In the genomic region with DNA sequence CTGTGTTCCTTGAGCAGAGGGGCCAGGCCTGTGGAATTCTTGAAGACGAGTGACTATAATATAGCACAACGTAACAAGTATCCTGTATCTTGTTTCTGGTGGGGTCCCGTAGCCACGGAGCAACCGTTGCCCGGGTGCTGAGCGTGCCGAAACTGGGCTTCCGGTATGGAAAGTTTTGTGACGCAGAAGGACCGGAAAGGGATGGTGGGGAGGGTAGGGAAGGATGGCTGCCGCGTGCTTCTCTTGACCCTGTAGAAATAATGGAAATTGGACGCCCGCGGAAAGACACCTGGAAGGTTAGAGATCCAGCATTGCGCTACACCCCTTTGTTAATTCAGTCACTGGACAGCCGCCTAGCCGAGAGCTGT, we compare ENCODE assay signal across 8 cellular contexts. TPM values are rescaled to one million over a fixed set of nuclear protein-coding genes. Genes with fewer than 3 reads are reported as not detected.
A peak's percentile ranks its signal among the peaks of the same experiment; 100 is the strongest.
DNase-seq lines count a peak whose midpoint lies in the region; ATAC-seq and TF ChIP-seq lines count a peak whose summit lies in the region.

No MANE protein-coding gene starts in this region.

- no peaks in the 10 kb centered on the region for H3K27me3 ChIP-seq in heart left ventricle
- H3K27me3 ChIP-seq in spleen (replicated peaks in 1 of 7) = no peaks in the 10 kb centered on the region

- H3K4me3 Mint-ChIP-seq in activated CD4-positive, alpha-beta memory T cell treated with anti-CD3 and anti-CD28 coated beads for 36 hours = peak overlapping the region; percentile 99

- peaks cover 35% of the 10 kb centered on the region for H3K36me3 Mint-ChIP-seq in activated CD4-positive, alpha-beta memory T cell treated with anti-CD3 and anti-CD28 coated beads for 36 hours

- peaks cover 20% of the 10 kb centered on the region for H3K4me1 Mint-ChIP-seq in activated CD4-positive, alpha-beta memory T cell treated with anti-CD3 and anti-CD28 coated beads for 36 hours (ENCODE audit: low read depth)

- CTCF ChIA-PET in activated CD4-positive, alpha-beta memory T cell treated with anti-CD3 and anti-CD28 coated beads for 36 hours (lab: Charles Lee) = no interaction called here

- H3K4me1 ChIP-seq in heart left ventricle (peaks cover 0 to 36% (median 0%) of the 10 kb centered on the region in 12 donors), spleen (peaks cover 0 to 45% (median 13%) of the 10 kb centered on the region in 6 donors)

- POLR2A ChIA-PET in activated CD4-positive, alpha-beta memory T cell treated with anti-CD3 and anti-CD28 coated beads for 36 hours (lab: Charles Lee) = no interaction called here

- peak overlapping the region; percentile 100 for H3K27ac Mint-ChIP-seq in activated CD4-positive, alpha-beta memory T cell treated with anti-CD3 and anti-CD28 coated beads for 36 hours

- DNase-seq in KG1 (lab: John Stamatoyannopoulos, UW) (peak; percentile 7), heart left ventricle (peak in 3 of 5 donors; percentile 69 to 74 (median 74)), SK-N-DZ (ENCODE audit: low spot score) (no peak), spleen (no peak)
- peak; percentile 84 for DNase-seq in activated CD4-positive, alpha-beta memory T cell treated with anti-CD3 and anti-CD28 coated beads for 36 hours
- peak; percentile 48 to 70 (median 61) for DNase-seq in stimulated activated CD4-positive, alpha-beta T cell treated with anti-CD3 and anti-CD28 coated beads, TNF-alpha, amount 100 ng/mL, for 24 hours (ENCODE audit: low read depth in 3 of 3)

- H3K9me3 ChIP-seq in heart left ventricle (no peaks in the 10 kb centered on the region), spleen (no peaks in the 10 kb centered on the region)

- H3K27ac ChIP-seq in heart left ventricle = peak overlapping the region in 7 of 12 donors; percentile 88 to 98 (median 96)
- peak overlapping the region in 3 of 8 donors; percentile 96 to 97 (median 96) for H3K27ac ChIP-seq in spleen

- H3K9me3 Mint-ChIP-seq in activated CD4-positive, alpha-beta memory T cell treated with anti-CD3 and anti-CD28 coated beads for 36 hours = no peaks in the 10 kb centered on the region

- WGBS in heart left ventricle, 4 donors = 0% methylated on average over 19 of the region's 19 CpGs; no CpG with 5 or more reads in 2 of the 4 donors
- 0 to 4% (median 0%) methylated on average over 4 to 19 of the region's 19 CpGs; no CpG with 5 or more reads in 2 of the 5 donors for WGBS in spleen, 5 donors

- H3K4me3 ChIP-seq in heart left ventricle (peak overlapping the region in 7 of 12 donors; percentile 64 to 94 (median 83)), spleen (peak overlapping the region in 3 of 8 donors; percentile 52 to 62 (median 57))

- ATAC-seq in GM19035 (IDR thresholded peaks at IDR 0.05; ENCODE audit: unreplicated experiment) = peak; percentile 43
- peak in 2 of 4 donors; percentile 84 to 91 for ATAC-seq in heart left ventricle
- ATAC-seq in HG03520 (IDR thresholded peaks at IDR 0.05; ENCODE audit: unreplicated experiment) = no peak

- TF ChIP-seq CTCF in heart left ventricle (IDR thresholded peaks at IDR 0.05) (no peak), spleen (IDR thresholded peaks at IDR 0.05 in 8 of 11, conservative IDR thresholded peaks at IDR 0.05 in 3 of 11) (no peak)

- no peaks in the 10 kb centered on the region for H3K27me3 Mint-ChIP-seq in activated CD4-positive, alpha-beta memory T cell treated with anti-CD3 and anti-CD28 coated beads for 36 hours

- intact Hi-C loops in activated CD4-positive, alpha-beta memory T cell treated with anti-CD3 and anti-CD28 coated beads for 36 hours (cut with micrococcal nuclease) = loop anchor here (1.0 to 10.0 kb wide), 5 partner anchors 239 to 799 kb away; a partner anchor contains a TSS
- intact Hi-C loops in heart left ventricle (cut with DNase I) (no loop called here), spleen (cut with DNase I; ENCODE audit: low total_unique reads) (no loop called here)

- TF ChIP-seq POLR2A in heart left ventricle (IDR thresholded peaks at IDR 0.05) = no peak
- TF ChIP-seq POLR2A in spleen (IDR thresholded peaks at IDR 0.05) = no peak

- H3K36me3 ChIP-seq in heart left ventricle (peaks cover 0 to 12% (median 0%) of the 10 kb centered on the region in 9 donors), spleen (peaks cover 0 to 14% (median 0%) of the 10 kb centered on the region in 6 donors)

RNA-seq across cellular contexts. Expression of a gene that starts 0.8 kb away (rescaled TPM):
- total RNA-seq in activated CD4-positive, alpha-beta memory T cell treated with anti-CD3 and anti-CD28 coated beads for 36 hours = 10 to 100 TPM; 87.1 to 92.9 TPM
- total RNA-seq in heart left ventricle (10 to 100 TPM in 4 of 9 donors, not detected in 5; 30.6 to 45.4 (median 39.8) TPM), spleen (100 to 1,000 TPM in 1 of 7 donors, 10 to 100 TPM in 1, under 1 TPM in 2, not detected in 3; 0.17 to 108 (median 47.8) TPM)
- polyA plus RNA-seq in heart left ventricle (10 to 100 TPM; 16.1 to 25.0 TPM), spleen (10 to 100 TPM in 2 of 3 donors, under 1 TPM in 1; 0.02 to 47.5 (median 30.7) TPM)
- not detected in 2 replicates for polyA plus RNA-seq in SK-N-DZ (2014; cell fraction: cytosol; rRNA removed)
- not detected in 2 replicates for polyA plus RNA-seq in SK-N-DZ (2014; cell fraction: nucleus; rRNA removed)

Comparison
In these comparisons a context has a peak if more than half of its experiments do, and no peak if none do; other contexts are left out.
1. DNase-seq: peak in KG1 (single experiment), activated CD4-positive, alpha-beta memory T cell treated with anti-CD3 and anti-CD28 coated beads for 36 hours (single experiment), heart left ventricle (3 of 5) and stimulated activated CD4-positive, alpha-beta T cell treated with anti-CD3 and anti-CD28 coated beads, TNF-alpha, amount 100 ng/mL, for 24 hours (3 of 3); none in SK-N-DZ (single experiment) and spleen (single experiment).